1 cellular context compared by ENCODE assay signal in the genomic region with DNA sequence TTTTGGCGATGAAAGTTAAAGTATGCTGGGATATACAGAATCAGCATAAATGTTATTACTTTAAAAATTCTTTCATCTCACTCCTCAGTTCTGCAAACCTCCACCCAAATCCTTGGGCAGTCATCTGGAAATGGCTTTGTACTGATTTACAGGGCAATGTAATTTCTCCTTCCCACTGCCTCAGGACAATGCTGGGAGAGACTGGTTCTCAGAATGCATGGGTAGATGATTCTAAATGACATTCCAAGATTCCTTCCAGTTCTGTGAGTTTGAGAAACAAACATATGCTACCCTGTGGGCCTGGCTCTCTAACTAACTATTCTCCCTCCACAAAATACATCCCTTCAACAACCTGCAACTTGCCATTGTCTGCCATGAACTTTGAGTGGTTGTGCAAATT.
TF ChIP-seq lines count a peak whose summit lies in the region.

No MANE protein-coding gene starts in this region.

TF ChIP-seq in Ishikawa, 13 proteins besides CTCF, POLR2A, EP300 and RAD21 (continued from another document):
- TF ChIP-seq, protein P1, sequence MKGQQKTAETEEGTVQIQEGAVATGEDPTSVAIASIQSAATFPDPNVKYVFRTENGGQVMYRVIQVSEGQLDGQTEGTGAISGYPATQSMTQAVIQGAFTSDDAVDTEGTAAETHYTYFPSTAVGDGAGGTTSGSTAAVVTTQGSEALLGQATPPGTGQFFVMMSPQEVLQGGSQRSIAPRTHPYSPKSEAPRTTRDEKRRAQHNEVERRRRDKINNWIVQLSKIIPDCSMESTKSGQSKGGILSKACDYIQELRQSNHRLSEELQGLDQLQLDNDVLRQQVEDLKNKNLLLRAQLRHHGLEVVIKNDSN (IDR thresholded peaks at IDR 0.05): no peak
- TF ChIP-seq ZBTB7A (IDR thresholded peaks at IDR 0.05; ENCODE audit: low read depth) (no peak), YY1 (IDR thresholded peaks at IDR 0.05; ENCODE audit: low read depth) (no peak), FOXM1 (IDR thresholded peaks at IDR 0.05; ENCODE audit: borderline replicate concordance, low read depth) (0 out of 2 replicates have a peak, but pooled peaks have one; percentile 45), NFIC (IDR thresholded peaks at IDR 0.05) (peak; percentile 38; the same call in 1 of the 2 replicates), CEBPB (IDR thresholded peaks at IDR 0.05) (no peak), TEAD4 (IDR thresholded peaks at IDR 0.05) (peak; percentile 88), TAF1 (IDR thresholded peaks at IDR 0.05; ENCODE audit: low read depth) (no peak)
- TF ChIP-seq, protein P2, sequence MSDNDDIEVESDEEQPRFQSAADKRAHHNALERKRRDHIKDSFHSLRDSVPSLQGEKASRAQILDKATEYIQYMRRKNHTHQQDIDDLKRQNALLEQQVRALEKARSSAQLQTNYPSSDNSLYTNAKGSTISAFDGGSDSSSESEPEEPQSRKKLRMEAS (IDR thresholded peaks at IDR 0.05): peak; percentile 56; the same call in 1 of the 2 replicates
